In genomic region chr5:10392567-10393328, GRCh38 we compare ENCODE assay signal across 2 cellular contexts. TPM values are rescaled to one million over a fixed set of nuclear protein-coding genes. Genes with fewer than 3 reads are reported as not detected.
"Had no signal": no experiment of that assay in that cellular context is flagged by ENCODE, and none has a peak within 500 bp of the region (broad histone marks: within the 10 kb centered on the region; RNA-seq: fewer than 3 reads in every experiment).

No MANE protein-coding gene starts in this region.

RNA-seq across cellular contexts. Expression of gene ROPN1L, which starts 48.9 kb away (rescaled TPM):
- total RNA-seq: epithelial cell of proximal tubule, WTC11 had no signal
